Comparison of ENCODE assay signal across 29 cellular contexts in genomic region chr21:46597896-46598343, GRCh38. TPM values are rescaled to one million over a fixed set of nuclear protein-coding genes. Genes with fewer than 3 reads are reported as not detected.
"Had no signal": no experiment of that assay in that cellular context is flagged by ENCODE, and none has a peak within 500 bp of the region (broad histone marks: within the 10 kb centered on the region; RNA-seq: fewer than 3 reads in every experiment).

No MANE protein-coding gene starts in this region.

- H3K9me3 ChIP-seq: upper lobe of right lung had no signal

- H3K9ac ChIP-seq: parathyroid adenoma had no signal

- H3K36me3 Mint-ChIP-seq: brain, memory B cell had no signal

- FAIRE-seq: colon, frontal cortex had no signal

- H3K79me2 ChIP-seq: hepatocyte, parathyroid adenoma had no signal

- DNase-seq: activated CD8-positive, alpha-beta memory T cell treated with anti-CD3 and anti-CD28 coated beads for 24 hours; activated CD8-positive, alpha-beta memory T cell treated with anti-CD3 and anti-CD28 coated beads, Interleukin-2, amount 50 U/mL, for 4 hours; activated naive CD4-positive, alpha-beta T cell treated with anti-CD3 and anti-CD28 coated beads for 36 hours; activated naive CD8-positive, alpha-beta T cell treated with anti-CD3 and anti-CD28 coated beads, Interleukin-2, amount 50 U/mL, for 24 hours; activated T-cell treated with anti-CD3 and anti-CD28 coated beads, Interleukin-2, amount 50 U/mL, for 24 hours; anterior cingulate cortex; central memory CD4-positive, alpha-beta T cell; effector memory CD4-positive, alpha-beta T cell; glutamatergic neuron; immature natural killer cell; kidney glomerular epithelial cell; left lung; stimulated activated CD4-positive, alpha-beta T cell treated with anti-CD3 and anti-CD28 coated beads, Interleukin-4, amount 100 ng/mL, for 1 hour; stimulated activated naive CD4-positive, alpha-beta T cell; upper lobe of right lung had no signal

- H3K4me1 ChIP-seq: parathyroid adenoma had no signal

- H3K4me3 Mint-ChIP-seq: activated naive CD4-positive, alpha-beta T cell treated with anti-CD3 and anti-CD28 coated beads for 36 hours; activated naive CD8-positive, alpha-beta T cell treated with anti-CD3 and anti-CD28 coated beads, Interleukin-2, amount 50 U/mL, for 24 hours; activated T-cell treated with anti-CD3 and anti-CD28 coated beads, Interleukin-2, amount 50 U/mL, for 24 hours; immature natural killer cell; memory B cell; nephron had no signal

- ATAC-seq: activated naive CD8-positive, alpha-beta T cell treated with anti-CD3 and anti-CD28 coated beads, Interleukin-2, amount 50 U/mL, for 24 hours; left lung; SK-N-SH treated with all-trans-retinoic acid at 6 μM for 48 hours; upper lobe of right lung had no signal

- H3K36me3 ChIP-seq: esophagus muscularis mucosa, left lung, thoracic aorta, upper lobe of right lung had no signal

- H3K27ac Mint-ChIP-seq: activated naive CD4-positive, alpha-beta T cell treated with anti-CD3 and anti-CD28 coated beads for 36 hours; activated naive CD8-positive, alpha-beta T cell treated with anti-CD3 and anti-CD28 coated beads, Interleukin-2, amount 50 U/mL, for 24 hours; activated T-cell treated with anti-CD3 and anti-CD28 coated beads, Interleukin-2, amount 50 U/mL, for 24 hours; activated T-helper 2 cell treated with anti-CD3 and anti-CD28 coated beads, Interferon-gamma antibody, Interleukin-2, Interleukin-4, amounts not matched to agents 10 μg/mL and 5 μg/mL and 100 μg/mL, durations not matched to agents 14 hours and 24 hours and 36 hours; immature natural killer cell; memory B cell had no signal

- H3K4me2 ChIP-seq: hepatocyte had no signal

- H2AFZ ChIP-seq: hepatocyte, parathyroid adenoma had no signal

- H3K4me3 ChIP-seq: esophagus muscularis mucosa, hepatocyte, left lung, thoracic aorta, upper lobe of right lung had no signal

- H3K27me3 ChIP-seq: esophagus muscularis mucosa, hepatocyte, left lung, upper lobe of right lung had no signal

- H3K4me1 Mint-ChIP-seq: memory B cell had no signal

- H3K27ac ChIP-seq: hepatocyte, left lung, parathyroid adenoma, thoracic aorta, upper lobe of right lung, VCaP had no signal

- H3K27me3 Mint-ChIP-seq: activated naive CD8-positive, alpha-beta T cell treated with anti-CD3 and anti-CD28 coated beads, Interleukin-2, amount 50 U/mL, for 24 hours; activated T-cell treated with anti-CD3 and anti-CD28 coated beads, Interleukin-2, amount 50 U/mL, for 24 hours had no signal

RNA-seq across cellular contexts. Expression of gene S100B, which starts 7.0 kb away (rescaled TPM):
- total RNA-seq: activated T-helper 2 cell treated with anti-CD3 and anti-CD28 coated beads, Interferon-gamma antibody, Interleukin-2, Interleukin-4, amounts not matched to agents 10 μg/mL and 5 μg/mL and 100 μg/mL, durations not matched to agents 14 hours and 24 hours and 36 hours; dermis microvascular lymphatic vessel endothelial cell; hepatocyte; T-helper 2 cell treated with Interferon-gamma antibody and Interleukin-4, amounts not matched to agents 100 ng/mL and 5 ng/mL, for 36 hours had no signal
- polyA plus RNA-seq: hepatocyte had no signal
